Comparison of ENCODE assay signal across 1 cellular context in genomic region chr6:12047792-12048432, GRCh38.
A peak's percentile ranks its signal among the peaks of the same experiment; 100 is the strongest.
TF ChIP-seq lines count a peak whose summit lies in the region.

No MANE protein-coding gene starts in this region.

TF ChIP-seq in GM12878, 131 proteins besides CTCF, POLR2A, EP300 and RAD21:
- TF ChIP-seq BHLHE40 (IDR thresholded peaks at IDR 0.05; ENCODE audit: borderline replicate concordance in 1 of 2, low read depth in 2 of 2, low read length in 1 of 2) = peak; percentile 55 to 78
- no peak for TF ChIP-seq SMAD5 (IDR thresholded peaks at IDR 0.05; ENCODE audit: low read depth)
- TF ChIP-seq ATF7 (IDR thresholded peaks at IDR 0.05; ENCODE audit: low read depth) = no peak
- TF ChIP-seq, protein P1, sequence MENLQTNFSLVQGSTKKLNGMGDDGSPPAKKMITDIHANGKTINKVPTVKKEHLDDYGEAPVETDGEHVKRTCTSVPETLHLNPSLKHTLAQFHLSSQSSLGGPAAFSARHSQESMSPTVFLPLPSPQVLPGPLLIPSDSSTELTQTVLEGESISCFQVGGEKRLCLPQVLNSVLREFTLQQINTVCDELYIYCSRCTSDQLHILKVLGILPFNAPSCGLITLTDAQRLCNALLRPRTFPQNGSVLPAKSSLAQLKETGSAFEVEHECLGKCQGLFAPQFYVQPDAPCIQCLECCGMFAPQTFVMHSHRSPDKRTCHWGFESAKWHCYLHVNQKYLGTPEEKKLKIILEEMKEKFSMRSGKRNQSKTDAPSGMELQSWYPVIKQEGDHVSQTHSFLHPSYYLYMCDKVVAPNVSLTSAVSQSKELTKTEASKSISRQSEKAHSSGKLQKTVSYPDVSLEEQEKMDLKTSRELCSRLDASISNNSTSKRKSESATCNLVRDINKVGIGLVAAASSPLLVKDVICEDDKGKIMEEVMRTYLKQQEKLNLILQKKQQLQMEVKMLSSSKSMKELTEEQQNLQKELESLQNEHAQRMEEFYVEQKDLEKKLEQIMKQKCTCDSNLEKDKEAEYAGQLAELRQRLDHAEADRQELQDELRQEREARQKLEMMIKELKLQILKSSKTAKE (IDR thresholded peaks at IDR 0.05; ENCODE audit: low read depth, poor library complexity, severe bottlenecking) = no peak
- no peak for TF ChIP-seq GABPA (IDR thresholded peaks at IDR 0.05; ENCODE audit: low read depth)
- TF ChIP-seq CHD4 (IDR thresholded peaks at IDR 0.05) = no peak
- TF ChIP-seq FOXM1 (IDR thresholded peaks at IDR 0.05; ENCODE audit: low read depth, low read length) = no peak
- TF ChIP-seq, protein P2, sequence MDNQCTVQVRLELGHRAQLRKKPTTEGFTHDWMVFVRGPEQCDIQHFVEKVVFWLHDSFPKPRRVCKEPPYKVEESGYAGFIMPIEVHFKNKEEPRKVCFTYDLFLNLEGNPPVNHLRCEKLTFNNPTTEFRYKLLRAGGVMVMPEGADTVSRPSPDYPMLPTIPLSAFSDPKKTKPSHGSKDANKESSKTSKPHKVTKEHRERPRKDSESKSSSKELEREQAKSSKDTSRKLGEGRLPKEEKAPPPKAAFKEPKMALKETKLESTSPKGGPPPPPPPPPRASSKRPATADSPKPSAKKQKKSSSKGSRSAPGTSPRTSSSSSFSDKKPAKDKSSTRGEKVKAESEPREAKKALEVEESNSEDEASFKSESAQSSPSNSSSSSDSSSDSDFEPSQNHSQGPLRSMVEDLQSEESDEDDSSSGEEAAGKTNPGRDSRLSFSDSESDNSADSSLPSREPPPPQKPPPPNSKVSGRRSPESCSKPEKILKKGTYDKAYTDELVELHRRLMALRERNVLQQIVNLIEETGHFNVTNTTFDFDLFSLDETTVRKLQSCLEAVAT (IDR thresholded peaks at IDR 0.05) = peak; percentile 54; the same call in 1 of the 2 replicates
- no peak for TF ChIP-seq HDAC2 (IDR thresholded peaks at IDR 0.05)
- TF ChIP-seq, protein P3, sequence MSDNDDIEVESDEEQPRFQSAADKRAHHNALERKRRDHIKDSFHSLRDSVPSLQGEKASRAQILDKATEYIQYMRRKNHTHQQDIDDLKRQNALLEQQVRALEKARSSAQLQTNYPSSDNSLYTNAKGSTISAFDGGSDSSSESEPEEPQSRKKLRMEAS (IDR thresholded peaks at IDR 0.05; ENCODE audit: low read depth, low read length) = no peak
- TF ChIP-seq NR2F1 (conservative IDR thresholded peaks at IDR 0.05) = no peak
- TF ChIP-seq RB1 (IDR thresholded peaks at IDR 0.05; ENCODE audit: borderline replicate concordance) = no peak
- TF ChIP-seq ZBTB33 (IDR thresholded peaks at IDR 0.05) = 0 out of 2 replicates have a peak, but pooled peaks have one; percentile 46
- TF ChIP-seq MYB (IDR thresholded peaks at IDR 0.05; ENCODE audit: borderline replicate concordance, low read depth, low read length) = no peak
- TF ChIP-seq MYC (IDR thresholded peaks at IDR 0.05; ENCODE audit: insufficient read depth, insufficient read length, insufficient replicate concordance, low read length, severe bottlenecking) = no peak
- no peak for TF ChIP-seq NBN (IDR thresholded peaks at IDR 0.05)
TF ChIP-seq in GM12878: peak in this region for 3.
